Comparison of ENCODE assay signal across 38 cellular contexts in the genomic region with DNA sequence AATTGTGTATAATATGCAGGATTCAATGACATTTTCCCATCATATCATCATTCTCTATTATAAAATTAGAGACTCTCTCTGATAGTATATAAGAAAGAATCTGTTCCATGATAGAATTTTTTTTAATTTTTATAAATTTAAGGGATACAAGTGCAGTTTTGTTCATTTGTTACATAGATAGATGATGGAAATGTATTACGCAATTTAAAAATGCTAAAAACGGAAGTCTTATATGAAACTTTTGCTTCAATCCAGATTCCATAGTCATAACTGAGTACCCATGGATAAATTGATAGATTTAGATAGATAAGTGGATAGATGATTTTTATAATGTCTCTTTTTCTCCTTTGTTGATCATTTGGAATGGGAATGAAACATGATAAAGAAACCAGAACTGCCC. TPM values are rescaled to one million over a fixed set of nuclear protein-coding genes. Genes with fewer than 3 reads are reported as not detected.
"Had no signal": no experiment of that assay in that cellular context is flagged by ENCODE, and none has a peak within 500 bp of the region (broad histone marks: within the 10 kb centered on the region; RNA-seq: fewer than 3 reads in every experiment).

No MANE protein-coding gene starts in this region.

- H3K4me3 Mint-ChIP-seq: activated B cell treated with CpG ODN at 0.5 μM for 24 hours; activated CD8-positive, alpha-beta T cell treated with anti-CD3 and anti-CD28 coated beads for 36 hours; activated naive CD8-positive, alpha-beta T cell; activated T-cell treated with anti-CD3 and anti-CD28 coated beads, Interleukin-2, amount 50 U/mL, for 4 hours; activated T-helper 17 cell treated with anti-CD3 and anti-CD28 coated beads, Interleukin-2, amount 50 U/mL, for 72 hours; brain; dendritic cell treated with granulocyte-macrophage colony-stimulating factor and Interleukin-4, amounts not matched to agents 40 ng/mL and 50 ng/mL, for 4 days; endodermal cell; T-helper 17 cell; T-helper 2 cell treated with Interferon-gamma antibody and Interleukin-4, amounts not matched to agents 5 μg/mL and 100 μg/mL, for 36 hours had no signal

- H3K27me3 ChIP-seq: cardiac muscle cell, foreskin keratinocyte, gastroesophageal sphincter had no signal

- H3K4me1 Mint-ChIP-seq: activated B cell treated with CpG ODN at 0.5 μM for 24 hours; activated T-helper 17 cell treated with anti-CD3 and anti-CD28 coated beads, Interleukin-2, amount 50 U/mL, for 72 hours; brain; T-helper 17 cell had no signal

- H3K27ac ChIP-seq: breast epithelium, cardiac muscle cell, coronary artery, dorsolateral prefrontal cortex, esophagus muscularis mucosa, foreskin keratinocyte, gastroesophageal sphincter, heart right ventricle, WERI-Rb-1 had no signal

- H3K36me3 ChIP-seq: breast epithelium, cardiac muscle cell, esophagus muscularis mucosa, gastroesophageal sphincter, heart right ventricle, WERI-Rb-1 had no signal

- H3K9me3 Mint-ChIP-seq: activated B cell treated with CpG ODN at 0.5 μM for 24 hours; activated CD8-positive, alpha-beta T cell treated with anti-CD3 and anti-CD28 coated beads for 36 hours; activated T-cell treated with anti-CD3 and anti-CD28 coated beads, Interleukin-2, amount 50 U/mL, for 4 hours; activated T-helper 17 cell treated with anti-CD3 and anti-CD28 coated beads, Interleukin-2, amount 50 U/mL, for 72 hours; brain; dendritic cell treated with granulocyte-macrophage colony-stimulating factor and Interleukin-4, amounts not matched to agents 40 ng/mL and 50 ng/mL, for 4 days; T-helper 2 cell treated with Interferon-gamma antibody and Interleukin-4, amounts not matched to agents 5 μg/mL and 100 μg/mL, for 36 hours had no signal

- H3K27ac Mint-ChIP-seq: activated B cell treated with CpG ODN at 0.5 μM for 24 hours; activated CD8-positive, alpha-beta T cell treated with anti-CD3 and anti-CD28 coated beads for 36 hours; activated naive CD8-positive, alpha-beta T cell; activated T-helper 17 cell treated with anti-CD3 and anti-CD28 coated beads, Interleukin-2, amount 50 U/mL, for 72 hours; brain; dendritic cell treated with granulocyte-macrophage colony-stimulating factor and Interleukin-4, amounts not matched to agents 40 ng/mL and 50 ng/mL, for 4 days; endodermal cell; T-helper 17 cell; T-helper 2 cell treated with Interferon-gamma antibody and Interleukin-4, amounts not matched to agents 5 μg/mL and 100 μg/mL, for 36 hours had no signal

- H3K27me3 Mint-ChIP-seq: activated CD8-positive, alpha-beta T cell treated with anti-CD3 and anti-CD28 coated beads for 36 hours; activated naive CD8-positive, alpha-beta T cell; activated T-helper 17 cell treated with anti-CD3 and anti-CD28 coated beads, Interleukin-2, amount 50 U/mL, for 72 hours; T-helper 17 cell had no signal

- H3K9me3 ChIP-seq: breast epithelium, esophagus muscularis mucosa, gastroesophageal sphincter, heart right ventricle had no signal

- ATAC-seq: activated CD4-positive, CD25-positive, alpha-beta regulatory T cell treated with anti-CD3 and anti-CD28 coated beads, Interleukin-2, amount 50 U/mL, for 24 hours; activated CD8-positive, alpha-beta T cell treated with anti-CD3 and anti-CD28 coated beads for 36 hours; activated T-cell treated with anti-CD3 and anti-CD28 coated beads, Interleukin-2, amount 50 U/mL, for 4 hours; activated T-helper 17 cell treated with anti-CD3 and anti-CD28 coated beads, Interleukin-2, amount 50 U/mL, for 72 hours; foreskin keratinocyte; gastroesophageal sphincter; heart right ventricle; T-helper 17 cell had no signal

- DNase-seq: activated B cell treated with CpG ODN at 0.5 μM for 24 hours; activated CD4-positive, alpha-beta T cell treated with anti-CD3 and anti-CD28 coated beads for 48 hours; activated CD4-positive, alpha-beta T cell treated with anti-CD3 and anti-CD28 coated beads, Interleukin-2, amount 50 U/mL, for 1 hour; activated CD4-positive, alpha-beta T cell treated with anti-CD3 and anti-CD28 coated beads, Interleukin-2, amount 50 U/mL, for 48 hours; activated CD8-positive, alpha-beta memory T cell treated with anti-CD3 and anti-CD28 coated beads for 24 hours; activated CD8-positive, alpha-beta T cell treated with anti-CD3 and anti-CD28 coated beads for 36 hours; activated effector memory CD4-positive, alpha-beta T cell treated with Interleukin-2 at 50 U/mL for 16 hours; activated gamma-delta T cell treated with Interleukin-2 at 50 U/mL for 16 hours; activated naive CD4-positive, alpha-beta T cell treated with anti-CD3 and anti-CD28 coated beads, Interleukin-2, amount 50 U/mL, for 16 hours; activated naive CD4-positive, alpha-beta T cell treated with Interleukin-2 at 50 U/mL for 16 hours; activated T-cell treated with anti-CD3 and anti-CD28 coated beads, Interleukin-2, amount 50 U/mL, for 4 hours; amniotic stem cell; aorta; central memory CD4-positive, alpha-beta T cell; cerebellar nuclear complex; dorsolateral prefrontal cortex; effector memory CD4-positive, alpha-beta T cell; endodermal cell; erythroblast; foreskin keratinocyte; heart right ventricle; T-helper 1 cell; T-helper 17 cell; T1000; WERI-Rb-1 had no signal

- H3K36me3 Mint-ChIP-seq: activated naive CD8-positive, alpha-beta T cell; brain had no signal

- H3K4me3 ChIP-seq: breast epithelium, cardiac muscle cell, coronary artery, dorsolateral prefrontal cortex, esophagus muscularis mucosa, gastroesophageal sphincter, heart right ventricle had no signal

- H3K4me1 ChIP-seq: breast epithelium, esophagus muscularis mucosa, foreskin keratinocyte, gastroesophageal sphincter, heart right ventricle had no signal

RNA-seq across cellular contexts. Expression of gene MAGEB2, which starts 24.9 kb away (rescaled TPM):
- total RNA-seq: activated B cell treated with CpG ODN at 0.5 μM for 24 hours; activated CD8-positive, alpha-beta T cell treated with anti-CD3 and anti-CD28 coated beads for 36 hours; activated T-helper 17 cell treated with anti-CD3 and anti-CD28 coated beads, Interleukin-2, amount 50 U/mL, for 72 hours; aorta; breast epithelium; cardiac muscle cell; dorsolateral prefrontal cortex; endodermal cell; esophagus muscularis mucosa; foreskin keratinocyte; gastroesophageal sphincter; glomerular endothelial cell; heart right ventricle; T-helper 17 cell had no signal
- polyA plus RNA-seq: adipose tissue, aorta, cardiac muscle cell, foreskin keratinocyte, heart right ventricle had no signal

RNA-seq across cellular contexts. Expression of gene MAGEB3, which starts 40.0 kb away (rescaled TPM):
- total RNA-seq: activated B cell treated with CpG ODN at 0.5 μM for 24 hours; activated CD8-positive, alpha-beta T cell treated with anti-CD3 and anti-CD28 coated beads for 36 hours; activated T-cell treated with anti-CD3 and anti-CD28 coated beads, Interleukin-2, amount 50 U/mL, for 4 hours; activated T-helper 17 cell treated with anti-CD3 and anti-CD28 coated beads, Interleukin-2, amount 50 U/mL, for 72 hours; aorta; breast epithelium; cardiac muscle cell; dorsolateral prefrontal cortex; endodermal cell; esophagus muscularis mucosa; foreskin keratinocyte; gastroesophageal sphincter; glomerular endothelial cell; heart right ventricle; T-helper 17 cell had no signal
- polyA plus RNA-seq: adipose tissue, aorta, cardiac muscle cell, foreskin keratinocyte, heart right ventricle had no signal

RNA-seq across cellular contexts. Expression of gene MAGEB4, which starts 51.4 kb away (rescaled TPM):
- total RNA-seq: activated B cell treated with CpG ODN at 0.5 μM for 24 hours; activated CD8-positive, alpha-beta T cell treated with anti-CD3 and anti-CD28 coated beads for 36 hours; activated T-cell treated with anti-CD3 and anti-CD28 coated beads, Interleukin-2, amount 50 U/mL, for 4 hours; activated T-helper 17 cell treated with anti-CD3 and anti-CD28 coated beads, Interleukin-2, amount 50 U/mL, for 72 hours; aorta; cardiac muscle cell; endodermal cell; esophagus muscularis mucosa; foreskin keratinocyte; gastroesophageal sphincter; glomerular endothelial cell; heart right ventricle; T-helper 17 cell had no signal
- polyA plus RNA-seq: adipose tissue, aorta, cardiac muscle cell, foreskin keratinocyte, heart right ventricle had no signal

RNA-seq across cellular contexts. Expression of gene MAGEB1, which starts 56.5 kb away (rescaled TPM):
- total RNA-seq: activated B cell treated with CpG ODN at 0.5 μM for 24 hours; activated CD8-positive, alpha-beta T cell treated with anti-CD3 and anti-CD28 coated beads for 36 hours; activated T-cell treated with anti-CD3 and anti-CD28 coated beads, Interleukin-2, amount 50 U/mL, for 4 hours; activated T-helper 17 cell treated with anti-CD3 and anti-CD28 coated beads, Interleukin-2, amount 50 U/mL, for 72 hours; aorta; breast epithelium; cardiac muscle cell; dorsolateral prefrontal cortex; esophagus muscularis mucosa; foreskin keratinocyte; gastroesophageal sphincter; glomerular endothelial cell; heart right ventricle; T-helper 17 cell had no signal
- polyA plus RNA-seq: adipose tissue, aorta, cardiac muscle cell, foreskin keratinocyte, heart right ventricle had no signal
